ENCODE assay signal across 16 cellular contexts in the genomic region with DNA sequence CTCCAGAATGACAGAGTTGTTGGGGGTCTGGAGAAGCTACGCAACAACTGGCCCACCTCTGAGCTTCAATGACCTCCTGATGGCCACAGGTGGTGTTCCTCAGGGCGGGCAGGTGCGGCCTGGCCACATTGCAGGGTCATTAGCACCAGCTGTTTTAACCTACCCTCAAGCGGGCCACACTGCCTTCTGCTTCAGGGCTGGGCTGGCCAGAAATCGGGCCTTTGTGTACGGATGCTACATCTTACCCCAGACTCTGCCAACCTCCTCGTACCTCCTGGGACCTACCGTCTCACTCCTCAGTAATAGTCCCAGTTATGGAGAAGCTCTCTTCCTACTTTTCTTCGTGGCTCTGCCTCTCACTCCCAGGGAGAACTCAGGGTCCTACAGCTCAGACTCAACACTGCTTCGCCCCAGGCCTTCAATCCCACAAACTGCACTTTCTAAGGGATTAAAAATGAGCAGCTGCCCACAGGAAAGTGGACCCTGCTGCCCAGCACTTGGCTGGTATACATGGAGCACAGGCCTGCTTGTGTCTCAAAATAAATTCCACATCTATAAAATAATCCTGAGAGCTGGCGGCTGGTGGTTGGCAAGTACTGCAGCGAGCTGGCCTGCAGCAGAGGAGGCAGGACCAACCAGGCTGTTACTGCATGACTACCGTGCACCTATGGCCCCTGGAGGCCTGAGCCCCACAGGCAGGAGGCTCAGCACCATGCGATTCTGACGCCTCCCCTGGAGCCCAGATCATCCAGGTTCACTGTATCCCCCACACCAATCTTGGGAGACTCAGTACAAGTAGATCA.
"Had no signal": no experiment of that assay in that cellular context is flagged by ENCODE, and none has a peak within 500 bp of the region (broad histone marks: within the 10 kb centered on the region; RNA-seq: fewer than 3 reads in every experiment).

No MANE protein-coding gene starts in this region.

- H3K36me3 ChIP-seq: breast epithelium, colonic mucosa, lower lobe of right lung, pancreas, right lobe of liver, upper lobe of right lung had no signal

- DNase-seq: activated naive CD4-positive, alpha-beta T cell treated with Interleukin-2 at 50 U/mL for 16 hours; activated naive CD8-positive, alpha-beta T cell treated with anti-CD3 and anti-CD28 coated beads for 36 hours; activated T-cell treated with anti-CD3 and anti-CD28 coated beads, Interleukin-2, amount 50 U/mL, for 48 hours; colonic mucosa; left colon; lower lobe of right lung; natural killer cell; pancreas; right lobe of liver; stimulated activated CD4-positive, alpha-beta T cell treated with anti-CD3 and anti-CD28 coated beads, Interleukin-2, amount 100 ng/mL, for 48 hours; stimulated activated naive CD4-positive, alpha-beta T cell treated with Interleukin-2 at 50 U/mL for 16 hours; T-helper 9 cell; upper lobe of right lung had no signal

- H3K27ac ChIP-seq: breast epithelium, colonic mucosa, lower lobe of right lung, pancreas, right lobe of liver, upper lobe of right lung had no signal

- H3K4me2 ChIP-seq: smooth muscle cell had no signal

- H3K4me3 ChIP-seq: breast epithelium, colonic mucosa, lower lobe of right lung, pancreas, right lobe of liver, smooth muscle cell, upper lobe of right lung had no signal

- H3K27me3 ChIP-seq: breast epithelium, colonic mucosa, pancreas, right lobe of liver, upper lobe of right lung had no signal

- H3K4me1 ChIP-seq: breast epithelium, colonic mucosa, lower lobe of right lung, pancreas, right lobe of liver, upper lobe of right lung had no signal

- ATAC-seq: left colon, lower lobe of right lung, natural killer cell, pancreas, right lobe of liver, upper lobe of right lung, WTC11 had no signal

- H3K9me3 ChIP-seq: breast epithelium, colonic mucosa, lower lobe of right lung, pancreas, right lobe of liver, upper lobe of right lung had no signal
